Comparison of ENCODE assay signal across 1 cellular context in the genomic region with DNA sequence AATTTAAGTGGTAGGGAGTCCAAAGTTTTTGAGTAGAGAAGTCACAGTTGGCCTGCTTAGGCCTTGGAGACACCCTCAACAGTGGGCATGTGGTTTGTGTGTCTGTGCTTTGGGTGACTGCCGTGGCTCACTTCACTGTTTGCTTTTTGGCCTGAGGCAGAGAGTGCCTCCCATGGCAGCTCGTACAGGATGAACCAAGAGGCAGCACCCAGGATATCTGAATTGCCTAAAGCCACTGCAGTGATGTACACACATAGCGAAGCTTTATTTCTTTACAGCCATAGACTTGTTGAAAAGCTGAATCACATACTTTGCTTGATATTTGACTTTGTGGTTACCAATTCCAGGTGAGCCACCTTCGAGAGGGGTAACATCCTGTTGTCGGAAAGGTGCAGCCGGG.
TF ChIP-seq lines count a peak whose summit lies in the region.

No MANE protein-coding gene starts in this region.

TF ChIP-seq in HepG2, 621 proteins besides CTCF, POLR2A, EP300 and RAD21 (continued from another document):
- TF ChIP-seq, protein P1, sequence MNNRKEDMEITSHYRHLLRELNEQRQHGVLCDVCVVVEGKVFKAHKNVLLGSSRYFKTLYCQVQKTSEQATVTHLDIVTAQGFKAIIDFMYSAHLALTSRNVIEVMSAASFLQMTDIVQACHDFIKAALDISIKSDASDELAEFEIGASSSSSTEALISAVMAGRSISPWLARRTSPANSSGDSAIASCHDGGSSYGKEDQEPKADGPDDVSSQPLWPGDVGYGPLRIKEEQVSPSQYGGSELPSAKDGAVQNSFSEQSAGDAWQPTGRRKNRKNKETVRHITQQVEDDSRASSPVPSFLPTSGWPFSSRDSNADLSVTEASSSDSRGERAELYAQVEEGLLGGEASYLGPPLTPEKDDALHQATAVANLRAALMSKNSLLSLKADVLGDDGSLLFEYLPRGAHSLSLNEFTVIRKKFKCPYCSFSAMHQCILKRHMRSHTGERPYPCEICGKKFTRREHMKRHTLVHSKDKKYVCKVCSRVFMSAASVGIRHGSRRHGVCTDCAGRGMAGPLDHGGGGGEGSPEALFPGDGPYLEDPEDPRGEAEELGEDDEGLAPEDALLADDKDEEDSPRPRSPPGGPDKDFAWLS (CRISPR knock-in tag; IDR thresholded peaks at IDR 0.05; ENCODE audit: borderline replicate concordance): no peak
- TF ChIP-seq ZFY (CRISPR knock-in tag; IDR thresholded peaks at IDR 0.05) (peak; percentile 34; the same call in 1 of the 2 replicates), CBX2 (IDR thresholded peaks at IDR 0.05; ENCODE audit: low read depth, low read length) (no peak), CBX2 (CRISPR knock-in tag; IDR thresholded peaks at IDR 0.05; ENCODE audit: low read depth) (no peak), IRF2 (CRISPR knock-in tag; IDR thresholded peaks at IDR 0.05) (no peak), ZNF501 (CRISPR knock-in tag; IDR thresholded peaks at IDR 0.05) (0 out of 2 replicates have a peak, but pooled peaks have one; percentile 22), ZC3H4 (CRISPR knock-in tag; IDR thresholded peaks at IDR 0.05; ENCODE audit: borderline replicate concordance) (no peak), ZSCAN30 (CRISPR knock-in tag; IDR thresholded peaks at IDR 0.05) (no peak), ZMYM2 (CRISPR knock-in tag; IDR thresholded peaks at IDR 0.05) (no peak), ZFP36 (IDR thresholded peaks at IDR 0.05; ENCODE audit: borderline replicate concordance, low read depth, low read length, partially characterized antibody) (no peak), ZNF431 (CRISPR knock-in tag; IDR thresholded peaks at IDR 0.05; ENCODE audit: borderline replicate concordance, low read depth) (no peak), FOSL1 (CRISPR knock-in tag; IDR thresholded peaks at IDR 0.05; ENCODE audit: borderline replicate concordance) (no peak), BRD4 (CRISPR knock-in tag; IDR thresholded peaks at IDR 0.05) (no peak)
